Comparison of ENCODE assay signal across 1 cellular context in the genomic region with DNA sequence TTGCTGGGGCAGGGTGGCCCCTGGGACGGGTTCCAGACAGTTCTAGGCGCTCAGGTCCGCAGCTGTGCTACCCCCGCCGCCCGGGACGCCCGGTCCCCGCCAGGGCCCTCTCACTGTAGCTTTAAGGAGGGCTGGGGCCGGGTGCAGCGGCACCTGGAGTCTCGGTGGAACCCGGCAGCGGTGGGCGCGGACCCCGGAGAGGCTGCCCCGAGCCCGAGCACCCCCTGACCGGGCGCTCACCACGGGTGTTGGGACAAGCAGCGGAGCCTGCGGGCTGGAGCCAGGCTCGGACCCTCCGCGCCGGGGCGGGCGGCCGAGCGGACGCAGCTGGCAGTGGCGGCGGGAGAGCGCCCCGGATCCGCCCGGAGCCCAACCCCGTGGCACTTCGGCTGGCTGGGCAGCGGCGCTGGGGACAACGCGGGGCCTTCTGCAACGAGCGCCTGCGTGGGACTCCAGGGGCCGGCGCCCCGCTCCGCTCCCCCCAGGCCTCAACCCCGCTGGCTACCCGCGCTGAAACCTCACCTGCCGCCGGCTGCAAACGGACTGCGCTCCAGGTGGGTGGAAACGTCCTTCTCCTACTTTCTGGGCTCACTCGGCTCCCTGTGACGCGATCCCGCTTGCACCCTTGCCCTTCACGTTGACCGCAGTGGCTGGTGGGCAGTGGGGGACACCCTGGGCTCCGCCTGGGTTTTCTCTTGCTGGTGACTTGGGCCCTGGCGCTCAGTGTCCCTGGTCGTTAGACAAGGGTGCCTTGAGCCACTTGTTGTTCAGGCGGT.
TF ChIP-seq lines count a peak whose summit lies in the region.

No MANE protein-coding gene starts in this region.

TF ChIP-seq in WTC11, 78 proteins besides CTCF, POLR2A, EP300 and RAD21 (continued from another document):
- TF ChIP-seq TCF7 (CRISPR knock-in tag; IDR thresholded peaks at IDR 0.05; ENCODE audit: low read depth) (no peak), FOXP1 (CRISPR knock-in tag; IDR thresholded peaks at IDR 0.05; ENCODE audit: borderline replicate concordance) (no peak), ZBTB21 (CRISPR knock-in tag; IDR thresholded peaks at IDR 0.05; ENCODE audit: borderline replicate concordance) (no peak), MXD4 (CRISPR knock-in tag; IDR thresholded peaks at IDR 0.05; ENCODE audit: borderline replicate concordance) (no peak), NR1H2 (CRISPR knock-in tag; IDR thresholded peaks at IDR 0.05) (no peak), HMGA2 (CRISPR knock-in tag; IDR thresholded peaks at IDR 0.05) (no peak), GRHL2 (CRISPR knock-in tag; IDR thresholded peaks at IDR 0.05; ENCODE audit: insufficient replicate concordance, severe bottlenecking) (no peak), NR3C1 (CRISPR knock-in tag; conservative IDR thresholded peaks at IDR 0.05; ENCODE audit: low read depth) (no peak)
- TF ChIP-seq, protein P1, sequence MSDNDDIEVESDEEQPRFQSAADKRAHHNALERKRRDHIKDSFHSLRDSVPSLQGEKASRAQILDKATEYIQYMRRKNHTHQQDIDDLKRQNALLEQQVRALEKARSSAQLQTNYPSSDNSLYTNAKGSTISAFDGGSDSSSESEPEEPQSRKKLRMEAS (CRISPR knock-in tag; IDR thresholded peaks at IDR 0.05): no peak
- TF ChIP-seq, protein P2, sequence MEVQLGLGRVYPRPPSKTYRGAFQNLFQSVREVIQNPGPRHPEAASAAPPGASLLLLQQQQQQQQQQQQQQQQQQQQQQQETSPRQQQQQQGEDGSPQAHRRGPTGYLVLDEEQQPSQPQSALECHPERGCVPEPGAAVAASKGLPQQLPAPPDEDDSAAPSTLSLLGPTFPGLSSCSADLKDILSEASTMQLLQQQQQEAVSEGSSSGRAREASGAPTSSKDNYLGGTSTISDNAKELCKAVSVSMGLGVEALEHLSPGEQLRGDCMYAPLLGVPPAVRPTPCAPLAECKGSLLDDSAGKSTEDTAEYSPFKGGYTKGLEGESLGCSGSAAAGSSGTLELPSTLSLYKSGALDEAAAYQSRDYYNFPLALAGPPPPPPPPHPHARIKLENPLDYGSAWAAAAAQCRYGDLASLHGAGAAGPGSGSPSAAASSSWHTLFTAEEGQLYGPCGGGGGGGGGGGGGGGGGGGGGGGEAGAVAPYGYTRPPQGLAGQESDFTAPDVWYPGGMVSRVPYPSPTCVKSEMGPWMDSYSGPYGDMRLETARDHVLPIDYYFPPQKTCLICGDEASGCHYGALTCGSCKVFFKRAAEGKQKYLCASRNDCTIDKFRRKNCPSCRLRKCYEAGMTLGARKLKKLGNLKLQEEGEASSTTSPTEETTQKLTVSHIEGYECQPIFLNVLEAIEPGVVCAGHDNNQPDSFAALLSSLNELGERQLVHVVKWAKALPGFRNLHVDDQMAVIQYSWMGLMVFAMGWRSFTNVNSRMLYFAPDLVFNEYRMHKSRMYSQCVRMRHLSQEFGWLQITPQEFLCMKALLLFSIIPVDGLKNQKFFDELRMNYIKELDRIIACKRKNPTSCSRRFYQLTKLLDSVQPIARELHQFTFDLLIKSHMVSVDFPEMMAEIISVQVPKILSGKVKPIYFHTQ (CRISPR knock-in tag; IDR thresholded peaks at IDR 0.05): no peak
